In genomic region chr7:75879771-75880184, GRCh38 we compare ENCODE assay signal across 9 cellular contexts. TPM values are rescaled to one million over a fixed set of nuclear protein-coding genes. Genes with fewer than 3 reads are reported as not detected.
DNase-seq lines count a peak whose midpoint lies in the region; ATAC-seq, FAIRE-seq and TF ChIP-seq lines count a peak whose summit lies in the region.
"Had no signal": no experiment of that assay in that cellular context is flagged by ENCODE, and none has a peak within 500 bp of the region (broad histone marks: within the 10 kb centered on the region; RNA-seq: fewer than 3 reads in every experiment).

No MANE protein-coding gene starts in this region.

- intact Hi-C loops in activated CD4-positive, alpha-beta memory T cell treated with anti-CD3 and anti-CD28 coated beads for 36 hours (cut with micrococcal nuclease), result loop anchor here (2.0 to 10.0 kb wide), 3 partner anchors 141 to 439 kb away; partner anchors contain the start of gene HIP1

- no peak for TF ChIP-seq CTCF in gastroesophageal sphincter (IDR thresholded peaks at IDR 0.05)

- H3K36me3 ChIP-seq in CD4-positive, CD25-positive, alpha-beta regulatory T cell (ENCODE audit: control insufficient read depth, insufficient read depth, low read length), result peaks cover 39% of the 10 kb centered on the region
- H3K36me3 ChIP-seq in HUES6 (ENCODE audit: control insufficient read depth, insufficient read depth, low read length) (peaks cover 35% of the 10 kb centered on the region), gastroesophageal sphincter (peaks cover 0 to 42% of the 10 kb centered on the region in 2 donors), small intestine (ENCODE audit: control insufficient read depth in 2 of 2, insufficient read depth in 2 of 2, low read length in 2 of 2) (peaks cover 0 to 4% of the 10 kb centered on the region in 2 donors)

- POLR2A ChIA-PET in activated CD4-positive, alpha-beta memory T cell treated with anti-CD3 and anti-CD28 coated beads for 36 hours (lab: Charles Lee), result interaction anchor here (1.2 to 1.6 kb wide), 2 partner anchors 10 to 36 kb away, joined by 3 to 4 read pairs; partner anchors contain the start of gene POR

- WGBS in gastroesophageal sphincter (ENCODE audit: low coverage in 1 of 2), 2 donors, result 11 to 16% methylated on average over 8 of the region's 8 CpGs
- WGBS in small intestine, 3 donors, result 1 to 12% (median 4%) methylated on average over 8 of the region's 8 CpGs

- peaks cover 6 to 53% (median 29%) of the 10 kb centered on the region in 4 donors for H3K4me1 Mint-ChIP-seq in CD4-positive, CD25-positive, alpha-beta regulatory T cell
- H3K4me1 Mint-ChIP-seq in activated CD4-positive, alpha-beta memory T cell treated with anti-CD3 and anti-CD28 coated beads for 36 hours (ENCODE audit: low read depth), result peaks cover 29% of the 10 kb centered on the region

- H3K4me3 Mint-ChIP-seq in CD4-positive, CD25-positive, alpha-beta regulatory T cell, result peak overlapping the region; percentile 91 to 98 (median 98)
- H3K4me3 Mint-ChIP-seq in activated CD4-positive, alpha-beta memory T cell treated with anti-CD3 and anti-CD28 coated beads for 36 hours, result peak overlapping the region; percentile 96

- H3K9me3 Mint-ChIP-seq in CD4-positive, CD25-positive, alpha-beta regulatory T cell, result peaks cover 0 to 4% (median 0%) of the 10 kb centered on the region in 7 donors
- H3K9me3 Mint-ChIP-seq in activated CD4-positive, alpha-beta memory T cell treated with anti-CD3 and anti-CD28 coated beads for 36 hours, result no peaks in the 10 kb centered on the region

- peaks cover 32% of the 10 kb centered on the region for H3K4me1 ChIP-seq in CD4-positive, CD25-positive, alpha-beta regulatory T cell (ENCODE audit: control insufficient read depth, insufficient read depth, low read length, poor library complexity, severe bottlenecking)
- peaks cover 29% of the 10 kb centered on the region for H3K4me1 ChIP-seq in HUES6 (ENCODE audit: control insufficient read depth, insufficient read depth, low read length)
- H3K4me1 ChIP-seq in gastroesophageal sphincter, result peaks cover 0 to 35% (median 9%) of the 10 kb centered on the region in 3 donors
- H3K4me1 ChIP-seq in small intestine (ENCODE audit: control insufficient read depth in 2 of 2, insufficient read depth in 1 of 2, low read depth in 1 of 2, low read length in 1 of 2), result peaks cover 5 to 9% of the 10 kb centered on the region in 2 donors

- ATAC-seq in CD4-positive, CD25-positive, alpha-beta regulatory T cell (ENCODE audit: low read depth in 2 of 2), result peak; percentile 30 to 32
- ATAC-seq in gastroesophageal sphincter (no peak), GM21737 (IDR thresholded peaks at IDR 0.05; ENCODE audit: unreplicated experiment) (no peak)

- H3K9me3 ChIP-seq in CD4-positive, CD25-positive, alpha-beta regulatory T cell (ENCODE audit: control insufficient read depth in 2 of 2, low read length in 2 of 2), result no peaks in the 10 kb centered on the region
- H3K9me3 ChIP-seq in HUES6 (ENCODE audit: control insufficient read depth, insufficient read depth, low read depth, low read length) (no peaks in the 10 kb centered on the region), gastroesophageal sphincter (no peaks in the 10 kb centered on the region), small intestine (ENCODE audit: control insufficient read depth, low read depth) (no peaks in the 10 kb centered on the region)

- H3K36me3 Mint-ChIP-seq in CD4-positive, CD25-positive, alpha-beta regulatory T cell, result peaks cover 26% of the 10 kb centered on the region
- peaks cover 35% of the 10 kb centered on the region for H3K36me3 Mint-ChIP-seq in activated CD4-positive, alpha-beta memory T cell treated with anti-CD3 and anti-CD28 coated beads for 36 hours

- H3K27ac Mint-ChIP-seq in CD4-positive, CD25-positive, alpha-beta regulatory T cell, result peak overlapping the region; percentile 90 to 99 (median 99)
- H3K27ac Mint-ChIP-seq in activated CD4-positive, alpha-beta memory T cell treated with anti-CD3 and anti-CD28 coated beads for 36 hours, result peak overlapping the region; percentile 90

- peak overlapping the region; percentile 87 for H3K9ac ChIP-seq in HUES6 (ENCODE audit: low read length)

- FAIRE-seq in small intestine (lab: Jason Lieb, UNC), result no peak
- FAIRE-seq: TTC549 had no signal

- peak overlapping the region; percentile 95 for H3K27ac ChIP-seq in CD4-positive, CD25-positive, alpha-beta regulatory T cell (ENCODE audit: insufficient read depth, low read length, poor library complexity, severe bottlenecking)
- H3K27ac ChIP-seq in HUES6 (ENCODE audit: low read depth, low read length) (no peak overlapping the region), gastroesophageal sphincter (peak overlapping the region in 2 of 4 donors; percentile 74 to 86), small intestine (ENCODE audit: low read depth in 1 of 2, low read length in 1 of 2) (peak overlapping the region; percentile 76 to 95)

- H3K27me3 Mint-ChIP-seq in CD4-positive, CD25-positive, alpha-beta regulatory T cell, result peaks cover 10% of the 10 kb centered on the region
- no peaks in the 10 kb centered on the region for H3K27me3 Mint-ChIP-seq in activated CD4-positive, alpha-beta memory T cell treated with anti-CD3 and anti-CD28 coated beads for 36 hours

- peak overlapping the region; percentile 100 for H3K4me3 ChIP-seq in CD4-positive, CD25-positive, alpha-beta regulatory T cell (ENCODE audit: low read depth, low read length)
- H3K4me3 ChIP-seq in HUES6 (ENCODE audit: low read depth, low read length), result peak overlapping the region; percentile 80
- peak overlapping the region; percentile 62 to 63 for H3K4me3 ChIP-seq in gastroesophageal sphincter
- H3K4me3 ChIP-seq in small intestine (ENCODE audit: low read depth in 1 of 2, low read length in 2 of 2), result peak overlapping the region; percentile 60 to 72

- TF ChIP-seq EP300 in gastroesophageal sphincter (IDR thresholded peaks at IDR 0.05), result no peak

- H3K27me3 ChIP-seq in CD4-positive, CD25-positive, alpha-beta regulatory T cell (ENCODE audit: control insufficient read depth, insufficient read depth, low read length), result no peaks in the 10 kb centered on the region
- H3K27me3 ChIP-seq in HUES6 (ENCODE audit: control insufficient read depth, insufficient read depth, low read length) (no peaks in the 10 kb centered on the region), gastroesophageal sphincter (no peaks in the 10 kb centered on the region), small intestine (ENCODE audit: control insufficient read depth in 2 of 2, insufficient read depth in 2 of 2, low read length in 2 of 2) (no peaks in the 10 kb centered on the region)

- DNase-seq in CD4-positive, CD25-positive, alpha-beta regulatory T cell, result peak; percentile 61 to 82 (median 82)
- peak; percentile 20 for DNase-seq in activated CD4-positive, alpha-beta memory T cell treated with anti-CD3 and anti-CD28 coated beads for 36 hours
- peak; percentile 69 for DNase-seq in small intestine
- no peak for DNase-seq in SKM-1 (lab: John Stamatoyannopoulos, UW; ENCODE audit: unreplicated experiment)
- no peak for DNase-seq in T1000 (lab: John Stamatoyannopoulos, UW)

- no peak for TF ChIP-seq POLR2A in gastroesophageal sphincter (IDR thresholded peaks at IDR 0.05)

- CTCF ChIA-PET in activated CD4-positive, alpha-beta memory T cell treated with anti-CD3 and anti-CD28 coated beads for 36 hours (lab: Charles Lee), result interaction anchor here (0.7 to 0.8 kb wide), 2 partner anchors 15 to 423 kb away, joined by 3 to 4 read pairs; no protein-coding TSS in a partner anchor

RNA-seq across cellular contexts. Expression of gene RHBDD2, which starts 0.9 kb away (rescaled TPM):
- total RNA-seq in CD4-positive, CD25-positive, alpha-beta regulatory T cell, result 194 TPM
- 100 to 1,000 TPM; 118 to 146 (median 121) TPM for polyA plus RNA-seq in CD4-positive, CD25-positive, alpha-beta regulatory T cell
- total RNA-seq in activated CD4-positive, alpha-beta memory T cell treated with anti-CD3 and anti-CD28 coated beads for 36 hours, result 10 to 100 TPM; 30.1 to 31.9 TPM
- 10 to 100 TPM; 21.6 to 30.2 (median 25.6) TPM for total RNA-seq in gastroesophageal sphincter
- polyA plus RNA-seq in small intestine, result 10 to 100 TPM; 56.6 to 67.0 (median 59.4) TPM

RNA-seq across cellular contexts. Expression of gene POR, which starts 35.2 kb away (rescaled TPM):
- total RNA-seq in CD4-positive, CD25-positive, alpha-beta regulatory T cell, result 68.0 TPM
- polyA plus RNA-seq in CD4-positive, CD25-positive, alpha-beta regulatory T cell, result 10 to 100 TPM; 51.3 to 64.3 (median 59.7) TPM
- total RNA-seq in activated CD4-positive, alpha-beta memory T cell treated with anti-CD3 and anti-CD28 coated beads for 36 hours, result 10 to 100 TPM; 28.9 to 35.2 TPM
- 10 to 100 TPM; 31.5 to 54.3 (median 47.7) TPM for total RNA-seq in gastroesophageal sphincter
- polyA plus RNA-seq in small intestine, result 100 to 1,000 TPM; 148 to 461 (median 376) TPM

Comparison
In these comparisons a context has a peak if more than half of its experiments do, and no peak if none do; other contexts are left out.
1. ATAC-seq: peak in CD4-positive, CD25-positive, alpha-beta regulatory T cell (2 of 2); none in gastroesophageal sphincter (single experiment) and GM21737 (single experiment).
2. DNase-seq: peak in CD4-positive, CD25-positive, alpha-beta regulatory T cell (3 of 3), activated CD4-positive, alpha-beta memory T cell treated with anti-CD3 and anti-CD28 coated beads for 36 hours (single experiment) and small intestine (single experiment); none in SKM-1 (single experiment) and T1000 (single experiment).
3. Peak in every context shown above with its lines, with median percentiles within 50 percentile points of each other: H3K4me3 ChIP-seq.